Comparison of ENCODE assay signal across 10 cellular contexts in the genomic region with DNA sequence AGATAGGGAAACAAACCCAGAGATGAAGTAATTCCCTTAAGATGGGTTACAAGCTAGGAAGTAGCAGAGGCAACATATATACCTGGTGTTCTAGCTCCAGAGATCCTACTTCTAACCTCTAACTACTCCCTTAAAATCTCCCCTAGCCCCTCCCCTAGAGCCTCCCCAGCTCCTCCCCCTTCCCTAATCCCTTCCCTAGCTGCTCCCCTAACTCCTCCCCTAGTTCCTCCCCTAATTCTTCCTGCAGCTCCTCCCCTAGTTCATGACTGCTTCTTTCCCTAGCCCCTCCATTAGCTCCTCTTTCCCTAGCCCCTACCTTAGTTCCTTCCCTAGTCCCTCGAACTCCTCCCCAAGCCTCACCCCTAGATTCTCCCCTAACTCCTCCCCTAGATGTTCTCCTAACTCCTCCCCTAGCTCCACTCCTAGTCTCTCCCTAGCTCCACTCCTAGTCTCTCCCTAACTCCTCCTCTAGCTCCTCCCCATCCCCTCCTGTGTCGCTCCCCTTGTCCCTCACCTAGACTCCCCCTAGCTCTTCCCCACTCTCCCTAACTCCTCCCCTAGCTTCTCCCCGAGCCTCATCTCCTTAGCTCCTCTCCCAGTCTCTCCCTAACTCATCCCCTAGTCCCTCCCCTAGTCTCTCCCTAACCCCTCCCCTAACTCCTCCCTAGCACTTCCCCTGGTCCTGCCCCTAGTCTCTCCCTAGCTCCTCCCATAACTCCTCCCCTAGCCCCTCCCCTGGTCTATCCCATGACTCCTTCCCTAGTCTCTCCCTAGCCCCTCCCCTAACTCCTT.
A peak's percentile ranks its signal among the peaks of the same experiment; 100 is the strongest.
DNase-seq lines count a peak whose midpoint lies in the region; ATAC-seq and TF ChIP-seq lines count a peak whose summit lies in the region.
"Had no signal": no experiment of that assay in that cellular context is flagged by ENCODE, and none has a peak within 500 bp of the region (broad histone marks: within the 10 kb centered on the region; RNA-seq: fewer than 3 reads in every experiment).

No MANE protein-coding gene starts in this region.

- intact Hi-C loops in Calu3 (cut with micrococcal nuclease; ENCODE audit: unreplicated experiment) = no loop called here
- intact Hi-C loops in cardiac septum (cut with DNase I) = no loop called here

- DNase-seq in Calu3 (peak; percentile 24), NCI-H460 (ENCODE audit: extremely low read depth, low read depth) (peak; percentile 15), erythroblast (lab: John Stamatoyannopoulos, UW) (peak; percentile 54 to 63), pons (ENCODE audit: low spot score) (no peak), cortex of kidney (lab: John Stamatoyannopoulos, UW) (no peak), cardiac septum (ENCODE audit: low spot score) (no peak)
- DNase-seq: NCI-H345 had no signal

- no peaks in the 10 kb centered on the region for H3K4me1 Mint-ChIP-seq in Calu3 (ENCODE audit: low read depth, unreplicated experiment)

- CTCF ChIA-PET in Calu3 (lab: Charles Lee) = interaction anchor here (0.7 kb wide), 1 partner anchor 1123 kb away, joined by 5 read pairs; no protein-coding TSS in a partner anchor

- no peaks in the 10 kb centered on the region for H3K36me3 Mint-ChIP-seq in Calu3 (ENCODE audit: insufficient read depth, unreplicated experiment)

- TF ChIP-seq POLR2A in erythroblast (IDR thresholded peaks at IDR 0.05; ENCODE audit: low read length) = no peak

- ATAC-seq in GM21423 (IDR thresholded peaks at IDR 0.05; ENCODE audit: unreplicated experiment) (peak; percentile 68), GM18861 (IDR thresholded peaks at IDR 0.05; ENCODE audit: unreplicated experiment) (no peak)
- ATAC-seq: left lobe of liver had no signal

- TF ChIP-seq CTCF in Calu3 (IDR thresholded peaks at IDR 0.05; ENCODE audit: unreplicated experiment) = no peak

- no peak overlapping the region for H3K4me3 Mint-ChIP-seq in Calu3 (ENCODE audit: low read depth, unreplicated experiment)

- no peaks in the 10 kb centered on the region for H3K9me3 Mint-ChIP-seq in Calu3 (ENCODE audit: low read depth, unreplicated experiment)

- no peak overlapping the region for H3K27ac Mint-ChIP-seq in Calu3 (ENCODE audit: unreplicated experiment)

- H3K27me3 Mint-ChIP-seq in Calu3 (ENCODE audit: unreplicated experiment) = no peaks in the 10 kb centered on the region

- no TSS peak for BruUV-seq in Calu3 (replicated peaks; lab: Mats Ljungman, UMichigan)

Comparison
In these comparisons a context has a peak if more than half of its experiments do, and no peak if none do; other contexts are left out.
1. DNase-seq: peak in Calu3 (single experiment), NCI-H460 (single experiment) and erythroblast (2 of 2); none in pons (single experiment), cortex of kidney (single experiment) and cardiac septum (single experiment).